In the genomic region with DNA sequence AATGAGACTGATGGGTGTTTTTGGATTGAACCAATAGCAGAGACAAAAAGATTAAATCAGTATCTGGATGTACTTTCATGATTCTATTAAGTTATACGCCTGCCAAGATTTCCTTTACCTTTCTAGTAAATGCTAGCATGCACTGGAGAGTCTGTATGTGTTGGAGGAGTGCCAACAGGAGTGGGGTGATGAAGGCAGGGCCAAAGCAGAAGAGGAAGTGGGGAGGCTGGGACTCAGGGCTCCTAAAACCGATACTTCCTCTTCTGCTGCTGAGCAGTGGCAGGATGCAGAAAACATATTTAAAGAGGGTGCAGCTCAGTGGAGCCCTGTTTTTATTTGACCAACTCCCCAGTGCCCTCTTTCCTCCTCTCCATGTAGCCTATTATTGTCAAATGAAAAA, we compare ENCODE assay signal across 10 cellular contexts. TPM values are rescaled to one million over a fixed set of nuclear protein-coding genes. Genes with fewer than 3 reads are reported as not detected.
A peak's percentile ranks its signal among the peaks of the same experiment; 100 is the strongest.
DNase-seq lines count a peak whose midpoint lies in the region; ATAC-seq lines count a peak whose summit lies in the region.
"Had no signal": no experiment of that assay in that cellular context is flagged by ENCODE, and none has a peak within 500 bp of the region (broad histone marks: within the 10 kb centered on the region; RNA-seq: fewer than 3 reads in every experiment).

No MANE protein-coding gene starts in this region.

- DNase-seq in activated T-cell treated with anti-CD3 and anti-CD28 coated beads, Interleukin-2, amount 50 U/mL, for 1 hour = peak; percentile 31
- DNase-seq in naive thymus-derived CD8-positive, alpha-beta T cell = peak in 9 of 10 donors; percentile 6 to 82 (median 48)
- DNase-seq in NCI-H2171 (lab: John Stamatoyannopoulos, UW) (no peak), NCI-H2196 (lab: John Stamatoyannopoulos, UW; ENCODE audit: unreplicated experiment) (no peak), NCI-H524 treated with DMSO at 0.1 percent for 48 hours (lab: John Stamatoyannopoulos, UW) (no peak)

- ATAC-seq in GM18499 (IDR thresholded peaks at IDR 0.05; ENCODE audit: insufficient read depth, unreplicated experiment) = peak; percentile 82
- peak; percentile 95 for ATAC-seq in GM21717 (IDR thresholded peaks at IDR 0.05; ENCODE audit: unreplicated experiment)
- ATAC-seq in naive thymus-derived CD8-positive, alpha-beta T cell = peak; percentile 97 to 100

- H3K36me3 ChIP-seq in KOPT-K1 (ENCODE audit: insufficient read depth, low read length) = no peaks in the 10 kb centered on the region

- no peaks in the 10 kb centered on the region for H3K27me3 Mint-ChIP-seq in naive thymus-derived CD8-positive, alpha-beta T cell

- no peaks in the 10 kb centered on the region for H3K9me3 ChIP-seq in KOPT-K1 (ENCODE audit: insufficient read depth, low read length, poor library complexity, severe bottlenecking)

- no peaks in the 10 kb centered on the region for H3K36me3 Mint-ChIP-seq in naive thymus-derived CD8-positive, alpha-beta T cell

- peak overlapping the region; percentile 14 for H3K27ac ChIP-seq in KOPT-K1 (ENCODE audit: low read depth, low read length, poor library complexity, severe bottlenecking)
- H3K27ac ChIP-seq: dorsolateral prefrontal cortex had no signal

- peak overlapping the region in 8 of 10 donors; percentile 2 to 84 (median 72) for H3K27ac Mint-ChIP-seq in naive thymus-derived CD8-positive, alpha-beta T cell

- H3K4me3 Mint-ChIP-seq in naive thymus-derived CD8-positive, alpha-beta T cell = peak overlapping the region in 9 of 10 donors; percentile 20 to 68 (median 52)

- H3K9me3 Mint-ChIP-seq in naive thymus-derived CD8-positive, alpha-beta T cell = peaks cover 0 to 2% (median 0%) of the 10 kb centered on the region in 9 donors

- POLR2A ChIA-PET in naive thymus-derived CD8-positive, alpha-beta T cell (lab: Charles Lee) = no interaction called here

- peaks cover 12 to 48% (median 25%) of the 10 kb centered on the region in 4 donors for H3K4me1 Mint-ChIP-seq in naive thymus-derived CD8-positive, alpha-beta T cell

RNA-seq across cellular contexts. Expression of gene CYSLTR1, which starts 5.6 kb away (rescaled TPM):
- total RNA-seq in naive thymus-derived CD8-positive, alpha-beta T cell = 1 to 10 TPM in 1 of 2 experiments, under 1 TPM in 1; 0.80 to 1.1 TPM
- under 1 TPM; 0.50 to 0.85 (median 0.73) TPM for polyA plus RNA-seq in naive thymus-derived CD8-positive, alpha-beta T cell
- total RNA-seq: renal cortical epithelial cell had no signal

Comparison
In these comparisons a context has a peak if more than half of its experiments do, and no peak if none do; other contexts are left out.
1. DNase-seq: peak in activated T-cell treated with anti-CD3 and anti-CD28 coated beads, Interleukin-2, amount 50 U/mL, for 1 hour (single experiment) and naive thymus-derived CD8-positive, alpha-beta T cell (9 of 10); none in NCI-H2171 (single experiment), NCI-H2196 (single experiment) and NCI-H524 treated with DMSO at 0.1 percent for 48 hours (single experiment).
2. Peak in every context shown above with its lines, with median percentiles within 50 percentile points of each other: ATAC-seq.